In genomic region chr14:21263284-21264024, GRCh38 we compare ENCODE assay signal across 9 cellular contexts. TPM values are rescaled to one million over a fixed set of nuclear protein-coding genes. Genes with fewer than 3 reads are reported as not detected.
A peak's percentile ranks its signal among the peaks of the same experiment; 100 is the strongest.
DNase-seq lines count a peak whose midpoint lies in the region; ATAC-seq, FAIRE-seq and TF ChIP-seq lines count a peak whose summit lies in the region.
"Had no signal": no experiment of that assay in that cellular context is flagged by ENCODE, and none has a peak within 500 bp of the region (broad histone marks: within the 10 kb centered on the region; RNA-seq: fewer than 3 reads in every experiment).

No MANE protein-coding gene starts in this region.

- H3K4me3 ChIP-seq in HUES6 (ENCODE audit: low read depth, low read length) (peak overlapping the region; percentile 96), mesenchymal stem cell (ENCODE audit: insufficient read depth in 1 of 2, low read depth in 1 of 2, low read length in 2 of 2) (peak overlapping the region in 1 of 2 experiments; percentile 59), small intestine (ENCODE audit: low read depth in 1 of 2, low read length in 2 of 2) (no peak overlapping the region)

- FAIRE-seq in small intestine (lab: Jason Lieb, UNC) = no peak

- H3K79me1 ChIP-seq in mesenchymal stem cell (replicated peaks; ENCODE audit: low read length, poor library complexity, severe bottlenecking) = no peaks in the 10 kb centered on the region

- H3K27ac Mint-ChIP-seq in CD4-positive, alpha-beta T cell = peak overlapping the region; percentile 95
- peak overlapping the region; percentile 100 for H3K27ac Mint-ChIP-seq in activated naive CD8-positive, alpha-beta T cell treated with anti-CD3 and anti-CD28 coated beads, Interleukin-2, amount 50 U/mL, for 24 hours

- H2BK5ac ChIP-seq in mesenchymal stem cell (ENCODE audit: low read depth, low read length, poor library complexity, severe bottlenecking) = no peak overlapping the region

- peak overlapping the region; percentile 94 for H3K4me3 Mint-ChIP-seq in CD4-positive, alpha-beta T cell
- H3K4me3 Mint-ChIP-seq in activated naive CD8-positive, alpha-beta T cell treated with anti-CD3 and anti-CD28 coated beads, Interleukin-2, amount 50 U/mL, for 24 hours = peak overlapping the region; percentile 100

- no peak overlapping the region for H3K23ac ChIP-seq in mesenchymal stem cell (ENCODE audit: low read length in 2 of 2)

- H3K27me3 ChIP-seq in CD4-positive, alpha-beta T cell (ENCODE audit: control insufficient read depth, insufficient read depth, low read length) = no peaks in the 10 kb centered on the region
- H3K27me3 ChIP-seq in HUES6 (ENCODE audit: control insufficient read depth, insufficient read depth, low read length) (no peaks in the 10 kb centered on the region), mesenchymal stem cell (ENCODE audit: control insufficient read depth in 1 of 2, insufficient read depth in 1 of 2, low read length in 2 of 2) (no peaks in the 10 kb centered on the region), small intestine (ENCODE audit: control insufficient read depth in 2 of 2, insufficient read depth in 2 of 2, low read length in 2 of 2) (no peaks in the 10 kb centered on the region)

- CTCF ChIA-PET in CD4-positive, alpha-beta T cell (lab: Charles Lee) = interaction anchor here (1.3 to 1.7 kb wide), 2 partner anchors 10 to 16 kb away, joined by 3 to 4 read pairs; no protein-coding TSS in a partner anchor

- peak overlapping the region; percentile 57 for H3K27ac ChIP-seq in CD4-positive, alpha-beta T cell (ENCODE audit: low read depth, low read length)
- H3K27ac ChIP-seq in HUES6 (ENCODE audit: low read depth, low read length) (no peak overlapping the region), mesenchymal stem cell (ENCODE audit: low read length, poor library complexity, severe bottlenecking) (peak overlapping the region; percentile 65), small intestine (ENCODE audit: low read depth in 1 of 2, low read length in 1 of 2) (peak overlapping the region in 1 of 2 donors; percentile 32)

- H3K36me3 Mint-ChIP-seq in CD4-positive, alpha-beta T cell (ENCODE audit: low read depth) = peaks cover 93% of the 10 kb centered on the region
- H3K36me3 Mint-ChIP-seq in activated naive CD8-positive, alpha-beta T cell treated with anti-CD3 and anti-CD28 coated beads, Interleukin-2, amount 50 U/mL, for 24 hours (ENCODE audit: low read depth) = peaks cover 92% of the 10 kb centered on the region

- no peak overlapping the region for H3K18ac ChIP-seq in mesenchymal stem cell (ENCODE audit: low read depth in 1 of 2, low read length in 2 of 2)

- no peaks in the 10 kb centered on the region for H3K9me3 Mint-ChIP-seq in CD4-positive, alpha-beta T cell
- H3K9me3 Mint-ChIP-seq in activated naive CD8-positive, alpha-beta T cell treated with anti-CD3 and anti-CD28 coated beads, Interleukin-2, amount 50 U/mL, for 24 hours = no peaks in the 10 kb centered on the region

- no peak overlapping the region for H2AK5ac ChIP-seq in mesenchymal stem cell (ENCODE audit: low read length, severe bottlenecking)

- H4K8ac ChIP-seq in mesenchymal stem cell (ENCODE audit: low read length) = no peak overlapping the region

- peaks cover 92% of the 10 kb centered on the region for H3K36me3 ChIP-seq in HUES6 (ENCODE audit: control insufficient read depth, insufficient read depth, low read length)
- peaks cover 26 to 80% of the 10 kb centered on the region in 2 experiments for H3K36me3 ChIP-seq in mesenchymal stem cell (ENCODE audit: control insufficient read depth in 1 of 2, insufficient read depth in 2 of 2, low read depth in 1 of 2, low read length in 2 of 2)
- H3K36me3 ChIP-seq in small intestine (ENCODE audit: control insufficient read depth in 2 of 2, insufficient read depth in 2 of 2, low read length in 2 of 2) = peaks cover 7 to 15% of the 10 kb centered on the region in 2 donors

- peak overlapping the region; percentile 22 for H3K4me2 ChIP-seq in mesenchymal stem cell (ENCODE audit: low read length, poor library complexity, severe bottlenecking)

- no peak for ATAC-seq in CD4-positive, alpha-beta T cell (ENCODE audit: poor library complexity)
- peak; percentile 37 for ATAC-seq in activated naive CD8-positive, alpha-beta T cell treated with anti-CD3 and anti-CD28 coated beads, Interleukin-2, amount 50 U/mL, for 24 hours
- no peak for ATAC-seq in HG03460 (IDR thresholded peaks at IDR 0.05; ENCODE audit: unreplicated experiment)

- H2BK12ac ChIP-seq in mesenchymal stem cell (ENCODE audit: low read length in 2 of 2) = no peak overlapping the region

- H3K27me3 Mint-ChIP-seq in CD4-positive, alpha-beta T cell = no peaks in the 10 kb centered on the region
- H3K27me3 Mint-ChIP-seq in activated naive CD8-positive, alpha-beta T cell treated with anti-CD3 and anti-CD28 coated beads, Interleukin-2, amount 50 U/mL, for 24 hours = no peaks in the 10 kb centered on the region

- no peak overlapping the region for H3K14ac ChIP-seq in mesenchymal stem cell (ENCODE audit: low read length in 2 of 2)

- H3K4me1 ChIP-seq in HUES6 (ENCODE audit: control insufficient read depth, insufficient read depth, low read length) (peaks cover 28% of the 10 kb centered on the region), mesenchymal stem cell (ENCODE audit: control insufficient read depth, insufficient read depth, low read depth, low read length) (peaks cover 18% of the 10 kb centered on the region), small intestine (ENCODE audit: control insufficient read depth in 2 of 2, insufficient read depth in 1 of 2, low read depth in 1 of 2, low read length in 1 of 2) (peaks cover 0 to 16% of the 10 kb centered on the region in 2 donors)

- no peak overlapping the region for H2BK15ac ChIP-seq in mesenchymal stem cell (ENCODE audit: low read depth, poor library complexity, severe bottlenecking)

- no peak for DNase-seq in CD4-positive, alpha-beta T cell
- no peak for DNase-seq in activated naive CD8-positive, alpha-beta T cell treated with anti-CD3 and anti-CD28 coated beads, Interleukin-2, amount 50 U/mL, for 24 hours
- DNase-seq in mesenchymal stem cell = peak; percentile 29
- DNase-seq in H4 (ENCODE audit: low spot score) = no peak
- no peak for DNase-seq in small intestine
- no peak for DNase-seq in NCI-H1930 (lab: John Stamatoyannopoulos, UW)
- DNase-seq: left cardiac atrium had no signal

- no peak overlapping the region for H3K4ac ChIP-seq in mesenchymal stem cell (ENCODE audit: low read depth in 1 of 2, low read length in 2 of 2)

- H2AFZ ChIP-seq in mesenchymal stem cell (ENCODE audit: low read depth, low read length) = no peak overlapping the region

- no peaks in the 10 kb centered on the region for H3K9me3 ChIP-seq in CD4-positive, alpha-beta T cell (ENCODE audit: control insufficient read depth, low read length)
- no peaks in the 10 kb centered on the region for H3K9me3 ChIP-seq in HUES6 (ENCODE audit: control insufficient read depth, insufficient read depth, low read depth, low read length)
- H3K9me3 ChIP-seq in mesenchymal stem cell (ENCODE audit: control insufficient read depth, low read length) = no peaks in the 10 kb centered on the region
- H3K9me3 ChIP-seq in small intestine (ENCODE audit: control insufficient read depth, low read depth) = no peaks in the 10 kb centered on the region

- H3K9ac ChIP-seq in HUES6 (ENCODE audit: low read length) = no peak overlapping the region
- H3K9ac ChIP-seq in mesenchymal stem cell (ENCODE audit: low read length) = peak overlapping the region; percentile 100

- 100% methylated on average over 1 of the region's 5 CpGs for WGBS in mesenchymal stem cell
- WGBS in small intestine, 3 donors = 14 to 24% (median 16%) methylated on average over 5 of the region's 5 CpGs

- H4K91ac ChIP-seq in mesenchymal stem cell (ENCODE audit: low read length) = no peak overlapping the region

- H3K4me1 Mint-ChIP-seq in CD4-positive, alpha-beta T cell (ENCODE audit: low read depth) = peaks cover 82% of the 10 kb centered on the region
- peaks cover 78% of the 10 kb centered on the region for H3K4me1 Mint-ChIP-seq in activated naive CD8-positive, alpha-beta T cell treated with anti-CD3 and anti-CD28 coated beads, Interleukin-2, amount 50 U/mL, for 24 hours

- POLR2A ChIA-PET in CD4-positive, alpha-beta T cell (lab: Charles Lee) = interaction anchor here (1.7 kb wide), 1 partner anchor 12 kb away, joined by 4 read pairs; no protein-coding TSS in a partner anchor

- H2BK120ac ChIP-seq in mesenchymal stem cell (ENCODE audit: low read depth, low read length) = no peak overlapping the region

- TF ChIP-seq CTCF in CD4-positive, alpha-beta T cell (IDR thresholded peaks at IDR 0.05) = no peak

- intact Hi-C loops in CD4-positive, alpha-beta T cell (cut with DNase I, micrococcal nuclease) = loop anchor here (2.0 to 10.0 kb wide), 2 partner anchors 19 to 49 kb away; no protein-coding TSS in a partner anchor

RNA-seq across cellular contexts. Expression of gene HNRNPC, which starts 5.8 kb away (rescaled TPM):
- total RNA-seq in CD4-positive, alpha-beta T cell = 100 to 1,000 TPM; 507 to 528 TPM
- polyA plus RNA-seq in mesenchymal stem cell (2013, experiment 1 of 2) = 493 TPM
- 510 TPM for polyA plus RNA-seq in mesenchymal stem cell (2013, experiment 2 of 2)
- total RNA-seq in H4 (2014; rRNA removed; shearing (Covaris generic)) = 1,295 and 1,559 TPM in 2 replicates
- 100 to 1,000 TPM; 325 to 716 (median 337) TPM for polyA plus RNA-seq in small intestine

RNA-seq across cellular contexts. Expression of gene RPGRIP1, which starts 16.4 kb away (rescaled TPM):
- not detected for total RNA-seq in CD4-positive, alpha-beta T cell
- polyA plus RNA-seq in mesenchymal stem cell (2013, experiment 1 of 2) = 0.18 TPM
- 0.10 TPM for polyA plus RNA-seq in mesenchymal stem cell (2013, experiment 2 of 2)
- not detected in 2 replicates for total RNA-seq in H4 (2014; rRNA removed; shearing (Covaris generic))
- polyA plus RNA-seq in small intestine = under 1 TPM in 1 of 3 donors, not detected in 2; 0.73 TPM
